Comparison of ENCODE assay signal across 2 cellular contexts in genomic region chr22:24878969-24879368, GRCh38.
TF ChIP-seq lines count a peak whose summit lies in the region.

No MANE protein-coding gene starts in this region.

TF ChIP-seq in Ishikawa, 13 proteins besides CTCF, POLR2A, EP300 and RAD21 (continued from another document):
- no peak for TF ChIP-seq REST (IDR thresholded peaks at IDR 0.05; ENCODE audit: low read depth)

TF ChIP-seq in WTC11, 78 proteins besides CTCF, POLR2A, EP300 and RAD21 (continued from another document):
- TF ChIP-seq FOXP1 (CRISPR knock-in tag; IDR thresholded peaks at IDR 0.05; ENCODE audit: borderline replicate concordance) (no peak), STAT6 (CRISPR knock-in tag; conservative IDR thresholded peaks at IDR 0.05; ENCODE audit: low read depth) (no peak)
